ENCODE assay signal across 7 cellular contexts in genomic region chr6:46026307-46026706, GRCh38. TPM values are rescaled to one million over a fixed set of nuclear protein-coding genes. Genes with fewer than 3 reads are reported as not detected.
"Had no signal": no experiment of that assay in that cellular context is flagged by ENCODE, and none has a peak within 500 bp of the region (broad histone marks: within the 10 kb centered on the region; RNA-seq: fewer than 3 reads in every experiment).

No MANE protein-coding gene starts in this region.

- H3K4me3 ChIP-seq: GM23338 had no signal

- H3K27ac Mint-ChIP-seq: GM23338, H9, IgD-negative memory B cell had no signal

- H3K4me3 Mint-ChIP-seq: GM23338, H9, IgD-negative memory B cell had no signal

- H3K4me2 ChIP-seq: GM23338 had no signal

- H2AFZ ChIP-seq: GM23338 had no signal

- H3K4me1 Mint-ChIP-seq: GM23338, IgD-negative memory B cell had no signal

- ATAC-seq: GM23338, HepG2 had no signal

- DNase-seq: H9, HCEC 1CT, KBM-7 had no signal

- H3K9me3 Mint-ChIP-seq: GM23338, H9 had no signal

RNA-seq across cellular contexts. Expression of gene CLIC5, which starts 10.6 kb away (rescaled TPM):
- total RNA-seq: GM23338, HepG2, HT1080 had no signal
- polyA plus RNA-seq: HepG2 had no signal
